30 cellular contexts compared by ENCODE assay signal in the genomic region with DNA sequence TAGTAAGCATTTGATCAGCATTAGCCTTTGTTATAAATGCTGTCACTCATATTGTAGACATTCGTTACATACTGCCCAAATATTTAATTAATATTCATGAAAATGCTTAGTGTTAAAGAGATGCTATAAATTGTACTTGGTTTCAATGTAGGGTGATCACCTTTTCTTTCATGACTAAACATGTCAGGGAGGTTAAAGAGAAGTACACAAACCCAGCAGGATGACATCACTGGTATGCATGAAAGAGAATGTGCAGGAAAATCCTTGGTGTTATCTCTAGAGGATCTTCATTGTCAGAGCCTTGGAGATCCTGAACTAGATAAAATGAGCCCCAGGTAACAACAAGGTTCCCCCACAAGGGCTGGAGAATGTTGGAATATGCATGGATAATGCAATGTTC. TPM values are rescaled to one million over a fixed set of nuclear protein-coding genes. Genes with fewer than 3 reads are reported as not detected.
"Had no signal": no experiment of that assay in that cellular context is flagged by ENCODE, and none has a peak within 500 bp of the region (broad histone marks: within the 10 kb centered on the region; RNA-seq: fewer than 3 reads in every experiment).

No MANE protein-coding gene starts in this region.

- DNase-seq: activated CD4-positive, alpha-beta T cell treated with anti-CD3 and anti-CD28 coated beads, Interleukin-2, amount 10 ng/mL, durations not matched to agents 24 days and 14 days; activated CD4-positive, alpha-beta T cell treated with anti-CD3 and anti-CD28 coated beads, Interleukin-2, amount 50 U/mL, for 4 hours; activated CD8-positive, alpha-beta T cell treated with anti-CD3 and anti-CD28 coated beads for 36 hours; activated gamma-delta T cell; activated naive CD4-positive, alpha-beta T cell treated with Interleukin-2 at 50 U/mL for 16 hours; activated naive CD8-positive, alpha-beta T cell treated with anti-CD3 and anti-CD28 coated beads, Interleukin-2, amount 10 ng/mL, durations not matched to agents 7 days and 5 days; activated T-cell treated with anti-CD3 and anti-CD28 coated beads, Interleukin-2, amount 50 U/mL, for 24 hours; amygdala; Kasumi-1; KG1; MM.1S; MV-4-11; NCI-H1092; NCI-H1436 treated with DMSO at 0.1 percent for 48 hours; NCI-H1694 treated with DMSO at 0.1 percent for 48 hours; NCI-H2029 treated with DMSO at 0.1 percent for 48 hours; NCI-H2107; NCI-H226; NCI-H446 treated with DMSO at 0.1 percent for 48 hours; NCI-H524; NCI-H69; NK-92 treated with Interleukin-12 subunit alpha and Interleukin-12 subunit beta, amount 100 ng/mL, for 24 hours; PC-3; Peyer's patch; RPMI8226; SHP77; SJCRH30 had no signal

- H3K4me3 ChIP-seq: ascending aorta, Peyer's patch, SJCRH30, SK-N-MC had no signal

- H3K9me3 ChIP-seq: ascending aorta, Peyer's patch, SJCRH30 had no signal

- H3K27ac ChIP-seq: ascending aorta, Peyer's patch, SJCRH30, SK-N-MC had no signal

- FAIRE-seq: TTC549 had no signal

- H3K27me3 ChIP-seq: ascending aorta, Peyer's patch, SJCRH30 had no signal

- H3K36me3 ChIP-seq: ascending aorta, Peyer's patch, SJCRH30 had no signal

- H3K4me1 ChIP-seq: ascending aorta, Peyer's patch, SJCRH30 had no signal

RNA-seq across cellular contexts. Expression of gene SV2C, which starts 33.1 kb away (rescaled TPM):
- total RNA-seq: activated CD4-positive, alpha-beta T cell treated with anti-CD3 and anti-CD28 coated beads, Interleukin-2, amount 10 ng/mL, durations not matched to agents 24 days and 14 days; ascending aorta; PC-3; SJCRH30 had no signal
